Comparison of ENCODE assay signal across 10 cellular contexts in genomic region chr12:121872546-121873223, GRCh38. TPM values are rescaled to one million over a fixed set of nuclear protein-coding genes. Genes with fewer than 3 reads are reported as not detected.
DNase-seq lines count a peak whose midpoint lies in the region; ATAC-seq, FAIRE-seq and TF ChIP-seq lines count a peak whose summit lies in the region.
"Had no signal": no experiment of that assay in that cellular context is flagged by ENCODE, and none has a peak within 500 bp of the region (broad histone marks: within the 10 kb centered on the region; RNA-seq: fewer than 3 reads in every experiment).

No MANE protein-coding gene starts in this region.

- no peak overlapping the region for H3K4me3 Mint-ChIP-seq in naive thymus-derived CD8-positive, alpha-beta T cell
- no peak overlapping the region for H3K4me3 Mint-ChIP-seq in T-helper 2 cell treated with Interferon-gamma antibody and Interleukin-4, amounts not matched to agents 5 μg/mL and 100 μg/mL, for 36 hours

- peak overlapping the region in 1 of 10 donors; percentile 75 for H3K27ac Mint-ChIP-seq in naive thymus-derived CD8-positive, alpha-beta T cell
- H3K27ac Mint-ChIP-seq in T-helper 2 cell treated with Interferon-gamma antibody and Interleukin-4, amounts not matched to agents 5 μg/mL and 100 μg/mL, for 36 hours = no peak overlapping the region

- no peak overlapping the region for H3K4me3 ChIP-seq in pancreas
- H3K4me3 ChIP-seq: Peyer's patch had no signal

- FAIRE-seq in pancreas (lab: Jason Lieb, UNC) = no peak
- FAIRE-seq: A204.1 had no signal

- WGBS in pancreas, 2 donors = 64 to 76% methylated on average over 5 of the region's 5 CpGs

- intact Hi-C loops in pancreas (cut with DNase I) = no loop called here

- H3K4me1 ChIP-seq in pancreas = no peaks in the 10 kb centered on the region
- H3K4me1 ChIP-seq: Peyer's patch had no signal

- TF ChIP-seq CTCF in pancreas (IDR thresholded peaks at IDR 0.05) = no peak

- H3K36me3 Mint-ChIP-seq in naive thymus-derived CD8-positive, alpha-beta T cell = no peaks in the 10 kb centered on the region
- no peaks in the 10 kb centered on the region for H3K36me3 Mint-ChIP-seq in T-helper 2 cell treated with Interferon-gamma antibody and Interleukin-4, amounts not matched to agents 5 μg/mL and 100 μg/mL, for 36 hours (ENCODE audit: low read depth)

- no peaks in the 10 kb centered on the region for H3K27me3 Mint-ChIP-seq in naive thymus-derived CD8-positive, alpha-beta T cell
- H3K27me3 Mint-ChIP-seq in T-helper 2 cell treated with Interferon-gamma antibody and Interleukin-4, amounts not matched to agents 5 μg/mL and 100 μg/mL, for 36 hours (ENCODE audit: low read depth) = peaks cover under 1% of the 10 kb centered on the region

- POLR2A ChIA-PET in naive thymus-derived CD8-positive, alpha-beta T cell (lab: Charles Lee) = interaction anchor here (1.1 kb wide), 1 partner anchor 21 kb away, joined by 4 read pairs; no protein-coding TSS in a partner anchor

- peak in 3 of 4 donors; percentile 24 to 79 (median 38) for ATAC-seq in pancreas
- ATAC-seq in naive thymus-derived CD8-positive, alpha-beta T cell = no peak

- H3K27me3 ChIP-seq in pancreas = no peaks in the 10 kb centered on the region
- H3K27me3 ChIP-seq: Peyer's patch had no signal

- no peaks in the 10 kb centered on the region for H3K9me3 Mint-ChIP-seq in naive thymus-derived CD8-positive, alpha-beta T cell
- no peaks in the 10 kb centered on the region for H3K9me3 Mint-ChIP-seq in T-helper 2 cell treated with Interferon-gamma antibody and Interleukin-4, amounts not matched to agents 5 μg/mL and 100 μg/mL, for 36 hours

- H3K36me3 ChIP-seq in pancreas = no peaks in the 10 kb centered on the region
- H3K36me3 ChIP-seq: Peyer's patch had no signal

- DNase-seq in DMS53 (lab: John Stamatoyannopoulos, UW) (peak; percentile 20), DMS53 treated with DMSO at 0.1 percent for 48 hours (lab: John Stamatoyannopoulos, UW; ENCODE audit: unreplicated experiment) (no peak), NCI-H82 treated with DMSO at 0.1 percent for 48 hours (lab: John Stamatoyannopoulos, UW; ENCODE audit: unreplicated experiment) (peak; percentile 75), fibroblast of gingiva (ENCODE audit: low read depth) (peak; percentile 93), pancreas (no peak), T1000 (lab: John Stamatoyannopoulos, UW) (no peak)
- DNase-seq in naive thymus-derived CD8-positive, alpha-beta T cell = no peak
- DNase-seq in T-helper 2 cell treated with Interferon-gamma antibody and Interleukin-4, amounts not matched to agents 5 μg/mL and 100 μg/mL, for 36 hours (ENCODE audit: low spot score) = no peak
- DNase-seq: Peyer's patch had no signal

- peak overlapping the region in 1 of 4 donors; percentile 27 for H3K27ac ChIP-seq in pancreas

- H3K9me3 ChIP-seq in pancreas = no peaks in the 10 kb centered on the region
- H3K9me3 ChIP-seq: Peyer's patch had no signal

- H3K4me1 Mint-ChIP-seq in naive thymus-derived CD8-positive, alpha-beta T cell = peaks cover 0 to 1% (median 0%) of the 10 kb centered on the region in 4 donors
- H3K4me1 Mint-ChIP-seq in T-helper 2 cell treated with Interferon-gamma antibody and Interleukin-4, amounts not matched to agents 5 μg/mL and 100 μg/mL, for 36 hours (ENCODE audit: low read depth) = no peaks in the 10 kb centered on the region

RNA-seq across cellular contexts. Expression of gene HPD, which starts 14.0 kb away (rescaled TPM):
- 1 to 10 TPM in 5 of 6 donors, under 1 TPM in 1; 0.71 to 3.0 (median 1.9) TPM for total RNA-seq in pancreas
- 1 to 10 TPM; 2.8 to 3.9 TPM for polyA plus RNA-seq in pancreas
- not detected for total RNA-seq in naive thymus-derived CD8-positive, alpha-beta T cell
- polyA plus RNA-seq in naive thymus-derived CD8-positive, alpha-beta T cell = not detected
- total RNA-seq: Peyer's patch had no signal

RNA-seq across cellular contexts. Expression of gene PSMD9, which starts 15.9 kb away (rescaled TPM):
- 10 to 100 TPM; 22.4 to 32.8 (median 25.6) TPM for total RNA-seq in pancreas
- 10 to 100 TPM; 20.5 to 39.4 TPM for polyA plus RNA-seq in pancreas
- 10 to 100 TPM; 35.1 to 41.4 TPM for total RNA-seq in naive thymus-derived CD8-positive, alpha-beta T cell
- polyA plus RNA-seq in naive thymus-derived CD8-positive, alpha-beta T cell = 10 to 100 TPM; 88.4 to 90.5 (median 89.4) TPM

RNA-seq across cellular contexts. Expression of gene CFAP251, which starts 45.7 kb away (rescaled TPM):
- 1 to 10 TPM; 1.7 to 4.6 (median 2.9) TPM for total RNA-seq in pancreas
- polyA plus RNA-seq in pancreas = 1 to 10 TPM; 5.8 to 5.9 TPM
- under 1 TPM; 0.49 to 0.82 TPM for total RNA-seq in naive thymus-derived CD8-positive, alpha-beta T cell
- under 1 TPM in 2 of 3 donors, not detected in 1; 0.03 to 0.06 TPM for polyA plus RNA-seq in naive thymus-derived CD8-positive, alpha-beta T cell

Comparison
In these comparisons a context has a peak if more than half of its experiments do, and no peak if none do; other contexts are left out.
1. DNase-seq: peak in DMS53 (single experiment), NCI-H82 treated with DMSO at 0.1 percent for 48 hours (single experiment) and fibroblast of gingiva (single experiment); none in DMS53 treated with DMSO at 0.1 percent for 48 hours (single experiment), pancreas (0 of 6), T1000 (single experiment), naive thymus-derived CD8-positive, alpha-beta T cell (0 of 10) and T-helper 2 cell treated with Interferon-gamma antibody and Interleukin-4, amounts not matched to agents 5 μg/mL and 100 μg/mL, for 36 hours (single experiment).
2. ATAC-seq: peak in pancreas (3 of 4); none in naive thymus-derived CD8-positive, alpha-beta T cell (0 of 2).